ENCODE assay signal across 24 cellular contexts in genomic region chr3:62822905-62823304, GRCh38. TPM values are rescaled to one million over a fixed set of nuclear protein-coding genes. Genes with fewer than 3 reads are reported as not detected.
DNase-seq lines count a peak whose midpoint lies in the region; ATAC-seq and TF ChIP-seq lines count a peak whose summit lies in the region.
"Had no signal": no experiment of that assay in that cellular context is flagged by ENCODE, and none has a peak within 500 bp of the region (broad histone marks: within the 10 kb centered on the region; RNA-seq: fewer than 3 reads in every experiment).

No MANE protein-coding gene starts in this region.

- H3K27ac ChIP-seq in Karpas-422 (ENCODE audit: low read length) (no peak overlapping the region), OCI-LY7 (ENCODE audit: low read depth, low read length, poor library complexity, severe bottlenecking) (peak overlapping the region; percentile 85), WERI-Rb-1 (peak overlapping the region; percentile 62), neural progenitor cell (no peak overlapping the region), stomach (no peak overlapping the region), SK-N-SH (ENCODE audit: low read depth in 2 of 2, low read length in 1 of 2) (no peak overlapping the region)
- H3K27ac ChIP-seq: BLaER1 treated with 17β-estradiol and CSF1 and Interleukin-3, amounts not matched to agents 10 nM and 100 nM; C4-2B had no signal

- H3K27me3 ChIP-seq in Karpas-422 (ENCODE audit: low read length) (no peaks in the 10 kb centered on the region), WERI-Rb-1 (ENCODE audit: insufficient read depth, low read depth, severe bottlenecking) (no peaks in the 10 kb centered on the region), neural progenitor cell (no peaks in the 10 kb centered on the region), stomach (no peaks in the 10 kb centered on the region), SK-N-SH (ENCODE audit: insufficient read depth) (no peaks in the 10 kb centered on the region)
- H3K27me3 ChIP-seq: BLaER1 treated with 17β-estradiol and CSF1 and Interleukin-3, amounts not matched to agents 10 nM and 100 nM had no signal

- H3F3A ChIP-seq in neural progenitor cell (ENCODE audit: low read depth) = peaks cover 16% of the 10 kb centered on the region
- H3F3A ChIP-seq in SK-N-SH (replicated peaks; ENCODE audit: insufficient read depth) = no peaks in the 10 kb centered on the region

- H3K4me1 Mint-ChIP-seq in neural progenitor cell = peaks cover 42% of the 10 kb centered on the region
- H3K4me1 Mint-ChIP-seq in stimulated activated naive CD8-positive, alpha-beta T cell treated with anti-CD3 and anti-CD28 coated beads, Interleukin-15, amount 100 ng/mL, for 72 hours = no peaks in the 10 kb centered on the region

- TF ChIP-seq EP300 in stomach (IDR thresholded peaks at IDR 0.05) (no peak), SK-N-SH (IDR thresholded peaks at IDR 0.05; ENCODE audit: borderline replicate concordance in 1 of 2, low read depth in 1 of 2, low read length in 1 of 2) (no peak)

- H3K9me2 ChIP-seq in Karpas-422 (replicated peaks; ENCODE audit: insufficient read depth, low read length) = no peaks in the 10 kb centered on the region
- no peaks in the 10 kb centered on the region for H3K9me2 ChIP-seq in OCI-LY7 (ENCODE audit: insufficient read depth, low read length)
- H3K9me2 ChIP-seq in SK-N-SH = no peaks in the 10 kb centered on the region

- DNase-seq in Karpas-422 = no peak
- no peak for DNase-seq in OCI-LY7 (ENCODE audit: low spot score)
- no peak for DNase-seq in WERI-Rb-1
- DNase-seq in neural progenitor cell (ENCODE audit: low spot score) = no peak
- DNase-seq in stimulated activated naive CD8-positive, alpha-beta T cell treated with anti-CD3 and anti-CD28 coated beads, Interleukin-15, amount 100 ng/mL, for 72 hours = no peak
- no peak for DNase-seq in stomach
- no peak for DNase-seq in T-helper 2 cell
- DNase-seq in SK-N-SH = no peak
- DNase-seq: 8988T; ACHN; Caco-2; Calu3; CD4-positive, alpha-beta T cell; CD8-positive, alpha-beta T cell; DMS79 treated with DMSO at 0.1 percent for 48 hours; EL; GDM1 had no signal

- no peak for TF ChIP-seq POLR2A in stomach (IDR thresholded peaks at IDR 0.05)

- no peak overlapping the region for H3K4me3 ChIP-seq in Karpas-422 (ENCODE audit: low read length)
- H3K4me3 ChIP-seq in OCI-LY7 (ENCODE audit: low read depth, low read length, poor library complexity, severe bottlenecking) = peak overlapping the region; percentile 65
- H3K4me3 ChIP-seq in WERI-Rb-1 (ENCODE audit: low read depth, low read length) = peak overlapping the region; percentile 1; the same call in 1 of the 2 replicates
- H3K4me3 ChIP-seq in neural progenitor cell = no peak overlapping the region
- H3K4me3 ChIP-seq in stomach = no peak overlapping the region
- H3K4me3 ChIP-seq in SK-N-SH (ENCODE audit: low read depth in 2 of 2, low read length in 1 of 2) = no peak overlapping the region
- H3K4me3 ChIP-seq: BLaER1 treated with 17β-estradiol and CSF1 and Interleukin-3, amounts not matched to agents 10 nM and 100 nM; GM12878 had no signal

- TF ChIP-seq RAD21 in SK-N-SH (IDR thresholded peaks at IDR 0.05; ENCODE audit: low read length) = no peak

- H2AFZ ChIP-seq in Karpas-422 (ENCODE audit: low read length) (no peak overlapping the region), OCI-LY7 (ENCODE audit: low read length) (no peak overlapping the region), neural progenitor cell (replicated peaks) (no peak overlapping the region), SK-N-SH (ENCODE audit: low read depth) (no peak overlapping the region)

- no peak overlapping the region for H3K27ac Mint-ChIP-seq in neural progenitor cell
- no peak overlapping the region for H3K27ac Mint-ChIP-seq in stimulated activated naive CD8-positive, alpha-beta T cell treated with anti-CD3 and anti-CD28 coated beads, Interleukin-15, amount 100 ng/mL, for 72 hours
- H3K27ac Mint-ChIP-seq: CD4-positive, alpha-beta T cell; CD8-positive, alpha-beta T cell had no signal

- H4K20me1 ChIP-seq in Karpas-422 (ENCODE audit: insufficient read depth, low read depth, low read length) (no peaks in the 10 kb centered on the region), OCI-LY7 (ENCODE audit: insufficient read depth, low read length) (no peaks in the 10 kb centered on the region), neural progenitor cell (ENCODE audit: low read depth) (no peaks in the 10 kb centered on the region), SK-N-SH (ENCODE audit: insufficient read depth) (no peaks in the 10 kb centered on the region)
- H4K20me1 ChIP-seq: BLaER1 treated with 17β-estradiol and CSF1 and Interleukin-3, amounts not matched to agents 10 nM and 100 nM had no signal

- H3K4me3 Mint-ChIP-seq in neural progenitor cell = no peak overlapping the region
- H3K4me3 Mint-ChIP-seq in stimulated activated naive CD8-positive, alpha-beta T cell treated with anti-CD3 and anti-CD28 coated beads, Interleukin-15, amount 100 ng/mL, for 72 hours = no peak overlapping the region
- H3K4me3 Mint-ChIP-seq: CD4-positive, alpha-beta T cell; CD8-positive, alpha-beta T cell had no signal

- H3K27me3 Mint-ChIP-seq in neural progenitor cell (ENCODE audit: insufficient read depth, low read depth) = peaks cover 2% of the 10 kb centered on the region
- H3K27me3 Mint-ChIP-seq in stimulated activated naive CD8-positive, alpha-beta T cell treated with anti-CD3 and anti-CD28 coated beads, Interleukin-15, amount 100 ng/mL, for 72 hours = no peaks in the 10 kb centered on the region
- H3K27me3 Mint-ChIP-seq: CD4-positive, alpha-beta T cell had no signal

- TF ChIP-seq CTCF in OCI-LY7 (conservative IDR thresholded peaks at IDR 0.05; ENCODE audit: low read length) (no peak), WERI-Rb-1 (IDR thresholded peaks at IDR 0.05; ENCODE audit: low read depth, low read length) (no peak), neural progenitor cell (IDR thresholded peaks at IDR 0.05) (no peak), stomach (IDR thresholded peaks at IDR 0.05) (no peak), SK-N-SH (IDR thresholded peaks at IDR 0.05) (no peak)

- POLR2A ChIA-PET in OCI-LY7 (lab: Charles Lee) (interaction anchor here (0.9 to 36.5 kb wide), 7 partner anchors 9 to 156 kb away, joined by 3 to 961 read pairs (median 13); no protein-coding TSS in a partner anchor), SK-N-SH (lab: Yijun Ruan, JAX) (no interaction called here)

- no peaks in the 10 kb centered on the region for H3K79me2 ChIP-seq in Karpas-422 (ENCODE audit: low read length)
- peaks cover 48% of the 10 kb centered on the region; the same call in 1 of the 2 replicates for H3K79me2 ChIP-seq in OCI-LY7 (ENCODE audit: insufficient read depth, low read depth, low read length)
- no peaks in the 10 kb centered on the region for H3K79me2 ChIP-seq in neural progenitor cell (ENCODE audit: low read depth)
- no peaks in the 10 kb centered on the region for H3K79me2 ChIP-seq in SK-N-SH (ENCODE audit: insufficient read depth)

- CTCF ChIA-PET in OCI-LY7 (lab: Charles Lee; ENCODE audit: unreplicated experiment) (no interaction called here), SK-N-SH (lab: Yijun Ruan, JAX) (no interaction called here)

- H3K4me1 ChIP-seq in Karpas-422 (ENCODE audit: low read length) (peaks cover 46% of the 10 kb centered on the region), OCI-LY7 (ENCODE audit: insufficient read depth, low read length, poor library complexity, severe bottlenecking) (peaks cover 94% of the 10 kb centered on the region), neural progenitor cell (peaks cover 33% of the 10 kb centered on the region), stomach (no peaks in the 10 kb centered on the region), SK-N-SH (ENCODE audit: control insufficient read depth in 1 of 2, insufficient read depth in 2 of 2, low read depth in 1 of 2, low read length in 1 of 2) (peaks cover 0 to 1% of the 10 kb centered on the region in 2 experiments; a peak in 1 of 4 replicates)
- H3K4me1 ChIP-seq: Caco-2 had no signal

- peak overlapping the region; percentile 40 for H3K4me2 ChIP-seq in Karpas-422 (ENCODE audit: low read depth, low read length, poor library complexity, severe bottlenecking)
- H3K4me2 ChIP-seq in OCI-LY7 (ENCODE audit: low read length) = peak overlapping the region; percentile 69
- peak overlapping the region; percentile 59 for H3K4me2 ChIP-seq in neural progenitor cell
- H3K4me2 ChIP-seq in SK-N-SH = no peak overlapping the region
- H3K4me2 ChIP-seq: BLaER1 treated with 17β-estradiol and CSF1 and Interleukin-3, amounts not matched to agents 10 nM and 100 nM had no signal

- H3K36me3 Mint-ChIP-seq in neural progenitor cell = no peaks in the 10 kb centered on the region
- H3K36me3 Mint-ChIP-seq: CD8-positive, alpha-beta T cell had no signal

- H3K9me3 Mint-ChIP-seq in neural progenitor cell = no peaks in the 10 kb centered on the region
- no peaks in the 10 kb centered on the region for H3K9me3 Mint-ChIP-seq in stimulated activated naive CD8-positive, alpha-beta T cell treated with anti-CD3 and anti-CD28 coated beads, Interleukin-15, amount 100 ng/mL, for 72 hours
- H3K9me3 Mint-ChIP-seq: CD4-positive, alpha-beta T cell; CD8-positive, alpha-beta T cell had no signal

- ATAC-seq in stimulated activated naive CD8-positive, alpha-beta T cell treated with anti-CD3 and anti-CD28 coated beads, Interleukin-15, amount 100 ng/mL, for 72 hours = no peak
- ATAC-seq: CD8-positive, alpha-beta T cell; GM12878 had no signal

- BruUV-seq in OCI-LY7 (replicated peaks; lab: Mats Ljungman, UMichigan) = TSS peak; percentile 93

- intact Hi-C loops in OCI-LY7 (cut with micrococcal nuclease; ENCODE audit: unreplicated experiment) (loop anchor here (10.0 kb wide), 1 partner anchor 318 kb away; no protein-coding TSS in a partner anchor), stomach (cut with DNase I; ENCODE audit: low total_unique reads) (no loop called here)

- WGBS in stomach, 5 donors = 83 to 96% (median 89%) methylated on average over 1 of the region's 1 CpG
- 80% methylated on average over 1 of the region's 1 CpG for WGBS in SK-N-SH (ENCODE audit: low lambda C conversion rate)

- H3K36me3 ChIP-seq in Karpas-422 (ENCODE audit: insufficient read depth, low read length) = no peaks in the 10 kb centered on the region
- peaks cover 7% of the 10 kb centered on the region; the same call in 1 of the 2 replicates for H3K36me3 ChIP-seq in OCI-LY7 (ENCODE audit: insufficient read depth, low read length)
- H3K36me3 ChIP-seq in WERI-Rb-1 = no peaks in the 10 kb centered on the region; the same call in 1 of the 2 replicates
- H3K36me3 ChIP-seq in neural progenitor cell = no peaks in the 10 kb centered on the region
- H3K36me3 ChIP-seq in stomach = no peaks in the 10 kb centered on the region
- H3K36me3 ChIP-seq in SK-N-SH (replicated peaks in 1 of 2; ENCODE audit: control insufficient read depth in 1 of 2, insufficient read depth in 2 of 2, low read length in 1 of 2) = no peaks in the 10 kb centered on the region
- H3K36me3 ChIP-seq: BLaER1 treated with 17β-estradiol and CSF1 and Interleukin-3, amounts not matched to agents 10 nM and 100 nM had no signal

- H3K9ac ChIP-seq in Karpas-422 (ENCODE audit: low read length) (no peak overlapping the region), neural progenitor cell (no peak overlapping the region), SK-N-SH (no peak overlapping the region)
- H3K9ac ChIP-seq: BLaER1 treated with 17β-estradiol and CSF1 and Interleukin-3, amounts not matched to agents 10 nM and 100 nM had no signal

- H3K9me3 ChIP-seq in Karpas-422 (ENCODE audit: low read length) (no peaks in the 10 kb centered on the region), OCI-LY7 (ENCODE audit: low read length) (no peaks in the 10 kb centered on the region; the same call in 1 of the 2 replicates), WERI-Rb-1 (ENCODE audit: severe bottlenecking) (no peaks in the 10 kb centered on the region), neural progenitor cell (ENCODE audit: low read depth) (no peaks in the 10 kb centered on the region), stomach (no peaks in the 10 kb centered on the region), SK-N-SH (no peaks in the 10 kb centered on the region)
- H3K9me3 ChIP-seq: BLaER1 treated with 17β-estradiol and CSF1 and Interleukin-3, amounts not matched to agents 10 nM and 100 nM; Caco-2 had no signal

RNA-seq across cellular contexts. Expression of gene CADPS, which starts 52.3 kb away (rescaled TPM):
- 0.76 and 1.9 TPM in 2 replicates for total RNA-seq in Karpas-422 (2014; rRNA removed; shearing (Covaris generic); ENCODE audit: low replicate concordance)
- 61.3 and 76.9 TPM in 2 replicates for total RNA-seq in OCI-LY7 (2014; rRNA removed; shearing (Covaris generic))
- total RNA-seq in OCI-LY7 (2022) (68.6 and 79.5 TPM in 2 replicates), neural progenitor cell (ENCODE audit: low replicate concordance) (11.7 and 17.3 TPM in 2 replicates), stomach (10 to 100 TPM in 2 of 5 donors, 1 to 10 TPM in 2, under 1 TPM in 1; 0.58 to 32.2 (median 8.3) TPM)
- polyA plus RNA-seq in stomach (1 to 10 TPM; 1.4 to 4.1 (median 1.7) TPM), SK-N-SH (2012; rRNA removed) (5.8 and 7.3 TPM in 2 replicates)
- polyA plus RNA-seq in SK-N-SH (2012; cell fraction: cytosol; rRNA removed) = 5.6 and 6.6 TPM in 2 replicates
- polyA plus RNA-seq in SK-N-SH (2012; cell fraction: nucleus; rRNA removed) = 10.8 and 18.0 TPM in 2 replicates
- total RNA-seq: A673; Caco-2; Calu3; CD4-positive, alpha-beta T cell; CD8-positive, alpha-beta T cell; Daoy; G401; GM12878 had no signal
- polyA plus RNA-seq: BJ had no signal

Comparison
In these comparisons a context has a peak if more than half of its experiments do, and no peak if none do; other contexts are left out.
1. H3K27ac ChIP-seq: peak in OCI-LY7 (single experiment) and WERI-Rb-1 (single experiment); none in Karpas-422 (single experiment), neural progenitor cell (single experiment), stomach (0 of 5) and SK-N-SH (0 of 2).
2. H3K4me3 ChIP-seq: peak in OCI-LY7 (single experiment) and WERI-Rb-1 (single experiment); none in Karpas-422 (single experiment), neural progenitor cell (single experiment), stomach (0 of 4) and SK-N-SH (0 of 2).